ENCODE assay signal across 22 cellular contexts in genomic region chr14:24042733-24043132, GRCh38. TPM values are rescaled to one million over a fixed set of nuclear protein-coding genes. Genes with fewer than 3 reads are reported as not detected.
"Had no signal": no experiment of that assay in that cellular context is flagged by ENCODE, and none has a peak within 500 bp of the region (broad histone marks: within the 10 kb centered on the region; RNA-seq: fewer than 3 reads in every experiment).

No MANE protein-coding gene starts in this region.

- H3K27me3 Mint-ChIP-seq: activated naive CD4-positive, alpha-beta T cell treated with anti-CD3 and anti-CD28 coated beads, Interleukin-2, amount 50 U/mL, for 24 hours; activated T-cell treated with anti-CD3 and anti-CD28 coated beads, Interleukin-2, amount 50 U/mL, for 24 hours had no signal

- H3K4me1 ChIP-seq: gastroesophageal sphincter, lower lobe of right lung, right lobe of liver had no signal

- H3K27ac ChIP-seq: gastroesophageal sphincter, lower lobe of right lung, neutrophil, right lobe of liver had no signal

- H3K9me3 Mint-ChIP-seq: activated naive CD4-positive, alpha-beta T cell treated with anti-CD3 and anti-CD28 coated beads, Interleukin-2, amount 50 U/mL, for 24 hours; activated T-cell treated with anti-CD3 and anti-CD28 coated beads, Interleukin-2, amount 50 U/mL, for 24 hours; central memory CD8-positive, alpha-beta T cell; mesothelial cell of epicardium; naive B cell; stimulated activated naive B cell treated with anti-CD40 and anti-IgM and Interleukin-4, amounts not matched to agents 10 μg/mL and 1 μg/mL and 100 μg/mL, for 72 hours; type B pancreatic cell had no signal

- ATAC-seq: activated CD8-positive, alpha-beta memory T cell treated with anti-CD3 and anti-CD28 coated beads, Interleukin-2, amount 10 ng/mL, durations not matched to agents 7 days and 5 days; gastroesophageal sphincter; lower lobe of right lung; stimulated activated naive B cell treated with anti-CD40 and anti-IgM and Interleukin-4, amounts not matched to agents 10 μg/mL and 1 μg/mL and 100 μg/mL, for 72 hours had no signal

- H3K36me3 ChIP-seq: gastroesophageal sphincter, lower lobe of right lung, neutrophil, right lobe of liver had no signal

- H3K9me3 ChIP-seq: gastroesophageal sphincter, lower lobe of right lung, neutrophil, right lobe of liver had no signal

- DNase-seq: activated CD4-positive, alpha-beta T cell treated with anti-CD3 and anti-CD28 coated beads, Interleukin-2, amount 50 U/mL, for 48 hours; activated CD4-positive, CD25-positive, alpha-beta regulatory T cell treated with anti-CD3 and anti-CD28 coated beads, Interleukin-2, amount 50 U/mL, for 72 hours; activated CD8-positive, alpha-beta memory T cell treated with anti-CD3 and anti-CD28 coated beads, Interleukin-2, amount 10 ng/mL, durations not matched to agents 7 days and 5 days; activated effector memory CD4-positive, alpha-beta T cell treated with Interleukin-2 at 50 U/mL for 16 hours; activated T-cell treated with anti-CD3 and anti-CD28 coated beads, Interleukin-2, amount 50 U/mL, for 24 hours; cortex of kidney; effector CD8-positive, alpha-beta T cell; kidney glomerular epithelial cell; lower lobe of right lung; naive B cell; stimulated activated CD4-positive, alpha-beta T cell treated with anti-CD3 and anti-CD28 coated beads, Interleukin-1b, Interleukin-23, amount 100 ng/mL, for 48 hours; stimulated activated naive B cell treated with anti-CD40 and anti-IgM and Interleukin-4, amounts not matched to agents 10 μg/mL and 1 μg/mL and 100 μg/mL, for 72 hours; substantia nigra; T-helper 9 cell had no signal

- H3K4me3 Mint-ChIP-seq: activated CD8-positive, alpha-beta memory T cell treated with anti-CD3 and anti-CD28 coated beads, Interleukin-2, amount 10 ng/mL, durations not matched to agents 7 days and 5 days; activated naive CD4-positive, alpha-beta T cell treated with anti-CD3 and anti-CD28 coated beads, Interleukin-2, amount 50 U/mL, for 24 hours; activated T-cell treated with anti-CD3 and anti-CD28 coated beads, Interleukin-2, amount 50 U/mL, for 24 hours; central memory CD8-positive, alpha-beta T cell; mesothelial cell of epicardium; naive B cell; stimulated activated naive B cell treated with anti-CD40 and anti-IgM and Interleukin-4, amounts not matched to agents 10 μg/mL and 1 μg/mL and 100 μg/mL, for 72 hours; type B pancreatic cell had no signal

- H3K4me3 ChIP-seq: gastroesophageal sphincter, lower lobe of right lung, right lobe of liver had no signal

- H3K27me3 ChIP-seq: gastroesophageal sphincter, neutrophil, right lobe of liver had no signal

- H3K4me1 Mint-ChIP-seq: activated naive CD4-positive, alpha-beta T cell treated with anti-CD3 and anti-CD28 coated beads, Interleukin-2, amount 50 U/mL, for 24 hours; central memory CD8-positive, alpha-beta T cell; mesothelial cell of epicardium; naive B cell; stimulated activated naive B cell treated with anti-CD40 and anti-IgM and Interleukin-4, amounts not matched to agents 10 μg/mL and 1 μg/mL and 100 μg/mL, for 72 hours had no signal

- H3K36me3 Mint-ChIP-seq: activated CD8-positive, alpha-beta memory T cell treated with anti-CD3 and anti-CD28 coated beads, Interleukin-2, amount 10 ng/mL, durations not matched to agents 7 days and 5 days; activated naive CD4-positive, alpha-beta T cell treated with anti-CD3 and anti-CD28 coated beads, Interleukin-2, amount 50 U/mL, for 24 hours; mesothelial cell of epicardium; naive B cell; stimulated activated naive B cell treated with anti-CD40 and anti-IgM and Interleukin-4, amounts not matched to agents 10 μg/mL and 1 μg/mL and 100 μg/mL, for 72 hours; type B pancreatic cell had no signal

- H3K27ac Mint-ChIP-seq: activated CD8-positive, alpha-beta memory T cell treated with anti-CD3 and anti-CD28 coated beads, Interleukin-2, amount 10 ng/mL, durations not matched to agents 7 days and 5 days; activated naive CD4-positive, alpha-beta T cell treated with anti-CD3 and anti-CD28 coated beads, Interleukin-2, amount 50 U/mL, for 24 hours; activated T-cell treated with anti-CD3 and anti-CD28 coated beads, Interleukin-2, amount 50 U/mL, for 24 hours; mesothelial cell of epicardium; naive B cell; stimulated activated naive B cell treated with anti-CD40 and anti-IgM and Interleukin-4, amounts not matched to agents 10 μg/mL and 1 μg/mL and 100 μg/mL, for 72 hours; type B pancreatic cell had no signal

RNA-seq across cellular contexts. Expression of gene CARMIL3, which starts 9.1 kb away (rescaled TPM):
- polyA plus RNA-seq: fibroblast of lung had no signal

RNA-seq across cellular contexts. Expression of gene CPNE6, which starts 28.6 kb away (rescaled TPM):
- total RNA-seq: fibroblast of lung, lower lobe of right lung, mesothelial cell of epicardium had no signal
- polyA plus RNA-seq: fibroblast of lung had no signal
